ENCODE assay signal across 8 cellular contexts in the genomic region with DNA sequence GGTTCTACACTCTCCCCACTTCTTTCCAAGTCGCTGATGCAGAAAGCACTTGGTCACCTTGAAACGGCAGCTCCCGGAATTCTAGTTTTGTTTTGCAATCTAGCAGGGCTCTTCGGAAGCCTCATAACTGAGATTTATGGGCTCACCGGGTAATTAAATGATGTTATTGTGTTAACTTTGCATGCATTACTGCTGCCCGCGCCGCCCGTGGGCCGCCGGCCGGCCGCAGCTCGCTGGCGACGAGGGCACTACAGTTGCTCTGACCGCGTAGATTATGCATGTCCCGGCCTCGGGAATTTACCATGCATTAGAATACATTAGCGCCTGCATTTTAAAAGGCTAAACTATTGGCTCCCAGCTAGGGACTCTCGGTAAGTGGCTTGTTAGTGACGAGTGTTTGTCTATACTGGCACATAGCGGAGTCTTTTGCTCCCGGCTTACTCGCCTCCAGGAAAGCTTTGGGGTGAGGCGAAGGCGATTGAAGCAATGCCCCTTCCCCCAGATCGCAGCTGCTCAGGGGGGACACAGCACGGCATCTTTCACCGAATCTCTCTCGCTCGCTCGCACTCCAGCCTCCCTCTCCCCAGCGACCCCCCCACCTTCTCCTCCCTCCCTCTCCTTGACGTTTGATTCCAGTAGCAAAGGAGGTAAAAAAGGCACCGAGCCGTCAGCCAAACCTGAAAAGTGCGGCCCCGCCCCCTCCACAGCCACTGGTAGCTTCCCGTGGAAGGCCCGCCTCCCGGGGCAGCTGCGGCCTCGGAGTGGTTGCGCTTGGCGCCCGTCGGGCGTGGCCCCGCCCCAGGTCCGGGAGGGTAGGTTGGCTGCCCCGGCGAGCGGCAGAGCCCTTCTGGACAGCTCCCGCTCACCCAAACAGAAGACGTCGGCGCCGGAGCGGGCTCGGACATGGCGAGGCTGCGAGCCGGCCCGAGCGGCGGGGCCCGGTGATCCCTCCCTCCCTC. TPM values are rescaled to one million over a fixed set of nuclear protein-coding genes. Genes with fewer than 3 reads are reported as not detected.
DNase-seq lines count a peak whose midpoint lies in the region; ATAC-seq and TF ChIP-seq lines count a peak whose summit lies in the region.

A gene (plus strand): TSS at position 839 of the 959 bp plus-strand sequence. CDS start 343 bp downstream, outside the sequence.

- peaks cover 0 to 55% (median 27%) of the 10 kb centered on the region in 11 experiments; a peak in 16 of 22 replicates for H4K20me1 ChIP-seq in BLaER1 treated with 17β-estradiol and CSF1 and Interleukin-3, amounts not matched to agents 10 nM and 100 nM
- H4K20me1 ChIP-seq in osteoblast (ENCODE audit: insufficient read depth, low read length) = no peaks in the 10 kb centered on the region

- peak within 1 kb of the TSS; percentile 73 for H3K27ac Mint-ChIP-seq in activated naive CD8-positive, alpha-beta T cell treated with anti-CD3 and anti-CD28 coated beads, Interleukin-2, amount 10 ng/mL, durations not matched to agents 7 days and 5 days

- H3K9ac ChIP-seq in BLaER1 treated with 17β-estradiol and CSF1 and Interleukin-3, amounts not matched to agents 10 nM and 100 nM = peak within 1 kb of the TSS in 5 of 11 experiments; percentile 33 to 61 (median 42); a peak in 4 of 22 replicates

- no peak for TF ChIP-seq CTCF in osteoblast (IDR thresholded peaks at IDR 0.05; ENCODE audit: extremely low read depth, low read depth, low read length)
- no peak for TF ChIP-seq CTCF in tibial artery (IDR thresholded peaks at IDR 0.05)

- no peaks in the 10 kb centered on the region for H3K36me3 Mint-ChIP-seq in activated naive CD8-positive, alpha-beta T cell treated with anti-CD3 and anti-CD28 coated beads, Interleukin-2, amount 10 ng/mL, durations not matched to agents 7 days and 5 days

- H3K9me3 Mint-ChIP-seq in activated naive CD8-positive, alpha-beta T cell treated with anti-CD3 and anti-CD28 coated beads, Interleukin-2, amount 10 ng/mL, durations not matched to agents 7 days and 5 days = peaks cover 1% of the 10 kb centered on the region

- H3K4me1 ChIP-seq in BLaER1 treated with 17β-estradiol and CSF1 and Interleukin-3, amounts not matched to agents 10 nM and 100 nM = peaks cover 24 to 36% (median 31%) of the 10 kb centered on the region in 10 experiments
- H3K4me1 ChIP-seq in osteoblast (ENCODE audit: insufficient read depth, low read length) = peaks cover 5% of the 10 kb centered on the region
- peaks cover 0 to 62% (median 52%) of the 10 kb centered on the region in 4 donors for H3K4me1 ChIP-seq in tibial artery

- intact Hi-C loops in Right ventricle myocardium inferior (cut with DNase I) (loop anchor here (5.0 kb wide), 1 partner anchor 688 kb away; no protein-coding TSS in a partner anchor), tibial artery (cut with DNase I; ENCODE audit: low total_unique reads) (no loop called here)

- POLR2A ChIA-PET in activated naive CD8-positive, alpha-beta T cell treated with anti-CD3 and anti-CD28 coated beads, Interleukin-2, amount 10 ng/mL, durations not matched to agents 7 days and 5 days (lab: Charles Lee) = no interaction called here

- no peaks in the 10 kb centered on the region for H3K36me3 ChIP-seq in BLaER1 treated with 17β-estradiol and CSF1 and Interleukin-3, amounts not matched to agents 10 nM and 100 nM
- H3K36me3 ChIP-seq in osteoblast (ENCODE audit: insufficient read depth, low read length) = no peaks in the 10 kb centered on the region
- H3K36me3 ChIP-seq in tibial artery = no peaks in the 10 kb centered on the region

- no peaks in the 10 kb centered on the region for H3K79me2 ChIP-seq in osteoblast (ENCODE audit: insufficient read depth, low read length)

- H3K27me3 Mint-ChIP-seq in activated naive CD8-positive, alpha-beta T cell treated with anti-CD3 and anti-CD28 coated beads, Interleukin-2, amount 10 ng/mL, durations not matched to agents 7 days and 5 days = peaks cover 91% of the 10 kb centered on the region

- peak; percentile 66 for ATAC-seq in GM21737 (IDR thresholded peaks at IDR 0.05; ENCODE audit: unreplicated experiment)
- peak; percentile 94 for ATAC-seq in SK-N-SH treated with all-trans-retinoic acid at 6 μM for 48 hours
- peak; percentile 69 for ATAC-seq in activated naive CD8-positive, alpha-beta T cell treated with anti-CD3 and anti-CD28 coated beads, Interleukin-2, amount 10 ng/mL, durations not matched to agents 7 days and 5 days (ENCODE audit: low read depth)
- ATAC-seq in Right ventricle myocardium inferior = peak; percentile 97

- peaks cover 19% of the 10 kb centered on the region for H3K4me1 Mint-ChIP-seq in activated naive CD8-positive, alpha-beta T cell treated with anti-CD3 and anti-CD28 coated beads, Interleukin-2, amount 10 ng/mL, durations not matched to agents 7 days and 5 days

- no peak within 1 kb of the TSS for H3K27ac ChIP-seq in BLaER1 treated with 17β-estradiol and CSF1 and Interleukin-3, amounts not matched to agents 10 nM and 100 nM
- H3K27ac ChIP-seq in osteoblast (ENCODE audit: low read depth, low read length) (no peak within 1 kb of the TSS), tibial artery (no peak within 1 kb of the TSS)

- DNase-seq in NCI-H1092 (lab: John Stamatoyannopoulos, UW) (peak; percentile 97), Right ventricle myocardium inferior (ENCODE audit: missing footprints) (peak; percentile 93), osteoblast (ENCODE audit: insufficient read length, low spot score, missing footprints) (peak; percentile 100), tibial artery (peak; percentile 84 to 92)
- peak; percentile 58 for DNase-seq in activated naive CD8-positive, alpha-beta T cell treated with anti-CD3 and anti-CD28 coated beads, Interleukin-2, amount 10 ng/mL, durations not matched to agents 7 days and 5 days

- H3K4me3 Mint-ChIP-seq in activated naive CD8-positive, alpha-beta T cell treated with anti-CD3 and anti-CD28 coated beads, Interleukin-2, amount 10 ng/mL, durations not matched to agents 7 days and 5 days = peak within 1 kb of the TSS; percentile 63

- peak within 1 kb of the TSS; percentile 56 to 81 (median 70) for H3K4me3 ChIP-seq in BLaER1 treated with 17β-estradiol and CSF1 and Interleukin-3, amounts not matched to agents 10 nM and 100 nM
- H3K4me3 ChIP-seq in osteoblast (ENCODE audit: insufficient read depth, low read length) = peak within 1 kb of the TSS; percentile 68
- peak within 1 kb of the TSS; percentile 45 to 58 for H3K4me3 ChIP-seq in tibial artery

- H2AFZ ChIP-seq in osteoblast (ENCODE audit: low read length) = peak within 1 kb of the TSS; percentile 86

- H3K4me2 ChIP-seq in BLaER1 treated with 17β-estradiol and CSF1 and Interleukin-3, amounts not matched to agents 10 nM and 100 nM = peak within 1 kb of the TSS; percentile 90 to 99 (median 96)
- H3K4me2 ChIP-seq in osteoblast (ENCODE audit: insufficient read depth, low read length) = peak within 1 kb of the TSS; percentile 82

- H3K9me3 ChIP-seq in BLaER1 treated with 17β-estradiol and CSF1 and Interleukin-3, amounts not matched to agents 10 nM and 100 nM (replicated peaks in 1 of 11) = peaks cover 9 to 25% (median 14%) of the 10 kb centered on the region in 11 experiments
- no peaks in the 10 kb centered on the region for H3K9me3 ChIP-seq in osteoblast (ENCODE audit: low read depth, low read length)
- H3K9me3 ChIP-seq in tibial artery = no peaks in the 10 kb centered on the region

- peaks cover 92 to 94% (median 94%) of the 10 kb centered on the region in 11 experiments for H3K27me3 ChIP-seq in BLaER1 treated with 17β-estradiol and CSF1 and Interleukin-3, amounts not matched to agents 10 nM and 100 nM
- peaks cover 94% of the 10 kb centered on the region for H3K27me3 ChIP-seq in osteoblast (ENCODE audit: insufficient read depth, low read length)
- peaks cover 5 to 92% of the 10 kb centered on the region in 2 donors for H3K27me3 ChIP-seq in tibial artery

TF ChIP-seq in SK-N-SH treated with all-trans-retinoic acid at 6 μM for 48 hours, 23 proteins besides CTCF, POLR2A, EP300 and RAD21:
- no peak for TF ChIP-seq PPARA (CRISPR knock-in tag; IDR thresholded peaks at IDR 0.05; ENCODE audit: borderline replicate concordance)
- no peak for TF ChIP-seq OSR1 (CRISPR knock-in tag; IDR thresholded peaks at IDR 0.05)
- no peak for TF ChIP-seq ZNF565 (CRISPR knock-in tag; conservative IDR thresholded peaks at IDR 0.05; ENCODE audit: low read depth)
- no peak for TF ChIP-seq ESRRG (CRISPR knock-in tag; IDR thresholded peaks at IDR 0.05)
- no peak for TF ChIP-seq ZC3H10 (CRISPR knock-in tag; IDR thresholded peaks at IDR 0.05)
- TF ChIP-seq, protein P1, sequence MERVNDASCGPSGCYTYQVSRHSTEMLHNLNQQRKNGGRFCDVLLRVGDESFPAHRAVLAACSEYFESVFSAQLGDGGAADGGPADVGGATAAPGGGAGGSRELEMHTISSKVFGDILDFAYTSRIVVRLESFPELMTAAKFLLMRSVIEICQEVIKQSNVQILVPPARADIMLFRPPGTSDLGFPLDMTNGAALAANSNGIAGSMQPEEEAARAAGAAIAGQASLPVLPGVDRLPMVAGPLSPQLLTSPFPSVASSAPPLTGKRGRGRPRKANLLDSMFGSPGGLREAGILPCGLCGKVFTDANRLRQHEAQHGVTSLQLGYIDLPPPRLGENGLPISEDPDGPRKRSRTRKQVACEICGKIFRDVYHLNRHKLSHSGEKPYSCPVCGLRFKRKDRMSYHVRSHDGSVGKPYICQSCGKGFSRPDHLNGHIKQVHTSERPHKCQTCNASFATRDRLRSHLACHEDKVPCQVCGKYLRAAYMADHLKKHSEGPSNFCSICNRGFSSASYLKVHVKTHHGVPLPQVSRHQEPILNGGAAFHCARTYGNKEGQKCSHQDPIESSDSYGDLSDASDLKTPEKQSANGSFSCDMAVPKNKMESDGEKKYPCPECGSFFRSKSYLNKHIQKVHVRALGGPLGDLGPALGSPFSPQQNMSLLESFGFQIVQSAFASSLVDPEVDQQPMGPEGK (CRISPR knock-in tag; IDR thresholded peaks at IDR 0.05; ENCODE audit: borderline replicate concordance) = no peak

RNA-seq across cellular contexts. Expression of the gene that starts here (rescaled TPM):
- total RNA-seq in activated naive CD8-positive, alpha-beta T cell treated with anti-CD3 and anti-CD28 coated beads, Interleukin-2, amount 10 ng/mL, durations not matched to agents 7 days and 5 days = not detected
- total RNA-seq in Right ventricle myocardium inferior (0.03 TPM), osteoblast (under 0.01 TPM in 1 of 2 replicates, not detected in the other)

Comparison
In these comparisons a context has a peak if more than half of its experiments do, and no peak if none do; other contexts are left out.
1. Peak in DNase-seq and ATAC-seq in activated naive CD8-positive, alpha-beta T cell treated with anti-CD3 and anti-CD28 coated beads, Interleukin-2, amount 10 ng/mL, durations not matched to agents 7 days and 5 days; RNA of the gene not detected or under 1 TPM.
2. Peak in DNase-seq and ATAC-seq in Right ventricle myocardium inferior; RNA of the gene not detected or under 1 TPM.
3. Peak in DNase-seq, H3K4me3 ChIP-seq and H3K4me2 ChIP-seq in osteoblast; RNA of the gene not detected or under 1 TPM.